In the genomic region with DNA sequence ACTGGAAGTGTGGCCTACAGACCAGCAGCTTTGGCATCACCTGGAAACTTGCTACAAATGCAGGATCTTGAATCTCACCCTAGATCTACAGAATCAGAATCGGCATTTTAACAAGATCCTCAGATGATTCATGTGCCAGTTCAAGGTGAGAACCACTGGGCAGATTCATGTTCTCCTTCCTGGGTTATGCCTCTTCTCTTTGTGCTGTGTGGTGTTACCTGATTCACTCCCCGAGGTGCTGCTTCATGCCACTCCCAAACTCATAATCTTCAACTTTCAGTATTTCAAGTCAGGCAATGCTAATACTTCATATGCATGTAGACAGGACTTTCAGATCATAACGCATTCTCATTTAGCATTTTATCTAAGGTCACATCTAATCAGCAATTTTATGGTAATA, we compare ENCODE assay signal across 17 cellular contexts.
DNase-seq lines count a peak whose midpoint lies in the region; ATAC-seq and TF ChIP-seq lines count a peak whose summit lies in the region.
"Had no signal": no experiment of that assay in that cellular context is flagged by ENCODE, and none has a peak within 500 bp of the region (broad histone marks: within the 10 kb centered on the region; RNA-seq: fewer than 3 reads in every experiment).

No MANE protein-coding gene starts in this region.

- H3K27me3 ChIP-seq in gastrocnemius medialis (no peaks in the 10 kb centered on the region), tibial artery (no peaks in the 10 kb centered on the region)
- H3K27me3 ChIP-seq: BLaER1 treated with 17β-estradiol and CSF1 and Interleukin-3, amounts not matched to agents 10 nM and 100 nM had no signal

- ATAC-seq in gastrocnemius medialis (no peak), GM21423 (IDR thresholded peaks at IDR 0.05; ENCODE audit: unreplicated experiment) (no peak)
- ATAC-seq: GM12878 had no signal

- H3K36me3 ChIP-seq in gastrocnemius medialis (no peaks in the 10 kb centered on the region), tibial artery (no peaks in the 10 kb centered on the region)
- H3K36me3 ChIP-seq: BLaER1 treated with 17β-estradiol and CSF1 and Interleukin-3, amounts not matched to agents 10 nM and 100 nM; HAP-1 had no signal

- intact Hi-C loops in gastrocnemius medialis (cut with DNase I; ENCODE audit: low total_unique reads), result loop anchor here (5.0 kb wide), 2 partner anchors 169 to 359 kb away; no protein-coding TSS in a partner anchor
- intact Hi-C loops in tibial artery (cut with DNase I; ENCODE audit: low total_unique reads), result no loop called here

- no peaks in the 10 kb centered on the region for H3K9me3 ChIP-seq in gastrocnemius medialis
- H3K9me3 ChIP-seq in tibial artery, result no peaks in the 10 kb centered on the region
- H3K9me3 ChIP-seq: HAP-1 had no signal

- H3K4me3 ChIP-seq in epithelial cell of esophagus (ENCODE audit: low read length) (no peak overlapping the region), gastrocnemius medialis (no peak overlapping the region), tibial artery (no peak overlapping the region)
- H3K4me3 ChIP-seq: BLaER1 treated with 17β-estradiol and CSF1 and Interleukin-3, amounts not matched to agents 10 nM and 100 nM; GM12878; GM23248; HAP-1 had no signal

- in situ Hi-C loops in gastrocnemius medialis (cut with MboI; ENCODE audit: low sequenced_read_pairs in 4 of 4), result loop anchor here (5.0 to 25.0 kb wide), 6 partner anchors 106 to 426 kb away; a partner anchor contains a TSS

- peak; percentile 52 for DNase-seq in epithelial cell of esophagus (ENCODE audit: low read depth)
- DNase-seq in gastrocnemius medialis, result no peak
- DNase-seq in tibial artery, result no peak
- no peak for DNase-seq in activated CD8-positive, alpha-beta memory T cell treated with anti-CD3 and anti-CD28 coated beads, Interleukin-2, amount 50 U/mL, for 4 hours
- no peak for DNase-seq in NCI-H2107 (lab: John Stamatoyannopoulos, UW)
- DNase-seq: CD8-positive, alpha-beta memory T cell; COR-L47; DMS 273 treated with DMSO at 0.1 percent for 48 hours; DMS53; DND-41; EL; GM23248 had no signal

- H3K27ac ChIP-seq in gastrocnemius medialis, result peak overlapping the region; percentile 97 to 99 (median 98)
- H3K27ac ChIP-seq in tibial artery, result peak overlapping the region; percentile 90 to 94
- H3K27ac ChIP-seq: BLaER1 treated with 17β-estradiol and CSF1 and Interleukin-3, amounts not matched to agents 10 nM and 100 nM; GM23248; HL-60 had no signal

- no peak for TF ChIP-seq POLR2A in gastrocnemius medialis (IDR thresholded peaks at IDR 0.05)

- H3K4me1 ChIP-seq in gastrocnemius medialis, result peaks cover 38% of the 10 kb centered on the region in 2 donors
- H3K4me1 ChIP-seq in tibial artery, result peaks cover 0 to 40% (median 20%) of the 10 kb centered on the region in 4 donors
- H3K4me1 ChIP-seq: BLaER1 treated with 17β-estradiol and CSF1 and Interleukin-3, amounts not matched to agents 10 nM and 100 nM had no signal

- TF ChIP-seq CTCF in epithelial cell of esophagus (IDR thresholded peaks at IDR 0.05; ENCODE audit: insufficient read depth, low read depth, low read length, missing control alignments) (no peak), gastrocnemius medialis (IDR thresholded peaks at IDR 0.05 in 4 of 5, conservative IDR thresholded peaks at IDR 0.05 in 1 of 5) (no peak), tibial artery (IDR thresholded peaks at IDR 0.05) (no peak)
